Comparison of ENCODE assay signal across 10 cellular contexts in the genomic region with DNA sequence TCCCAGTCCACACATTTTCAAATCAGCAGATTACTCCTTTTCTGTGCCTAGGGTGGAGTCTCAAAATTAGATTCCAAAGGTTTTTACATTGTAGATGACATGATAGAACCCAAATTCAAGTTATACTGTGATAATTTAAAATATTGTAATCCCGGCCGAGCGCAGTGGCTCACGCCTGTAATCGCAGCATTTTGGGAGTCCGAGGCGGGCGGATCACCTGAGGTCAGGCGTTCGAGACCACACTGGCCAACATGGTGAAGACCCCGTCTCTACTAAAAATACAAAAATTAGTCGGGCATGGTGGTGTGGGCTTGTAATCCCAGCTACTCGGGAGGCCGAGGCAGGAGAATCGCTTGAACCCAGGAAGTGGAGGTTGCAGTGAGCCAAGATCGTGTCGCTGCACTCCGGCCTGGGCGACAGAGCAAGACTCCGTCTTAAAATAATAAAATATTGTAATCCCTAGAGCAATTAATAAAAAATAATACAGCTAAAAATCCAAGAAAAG. TPM values are rescaled to one million over a fixed set of nuclear protein-coding genes. Genes with fewer than 3 reads are reported as not detected.
DNase-seq lines count a peak whose midpoint lies in the region; ATAC-seq and TF ChIP-seq lines count a peak whose summit lies in the region.
"Had no signal": no experiment of that assay in that cellular context is flagged by ENCODE, and none has a peak within 500 bp of the region (broad histone marks: within the 10 kb centered on the region; RNA-seq: fewer than 3 reads in every experiment).

No MANE protein-coding gene starts in this region.

- H3K27ac Mint-ChIP-seq in H9: no peak overlapping the region
- no peak overlapping the region for H3K27ac Mint-ChIP-seq in activated CD8-positive, alpha-beta T cell treated with anti-CD3 and anti-CD28 coated beads for 36 hours

- H3K4me3 ChIP-seq in iPS-15b (ENCODE audit: low read depth, low read length) (peak overlapping the region; percentile 63), smooth muscle cell (peak overlapping the region; percentile 95), ascending aorta (no peak overlapping the region)

- H4K5ac ChIP-seq in H9 (ENCODE audit: insufficient read length, low read depth, low read length): no peak overlapping the region

- H2AFZ ChIP-seq in H9 (ENCODE audit: low read length): no peak overlapping the region
- H2AFZ ChIP-seq in smooth muscle cell (ENCODE audit: low read depth): peak overlapping the region; percentile 88

- H2BK5ac ChIP-seq in H9 (ENCODE audit: insufficient read length, low read length): no peak overlapping the region

- no peak overlapping the region for H2BK20ac ChIP-seq in H9 (ENCODE audit: low read depth, low read length, poor library complexity, severe bottlenecking)

- H3K18ac ChIP-seq in H9 (ENCODE audit: insufficient read length, low read depth, low read length): no peak overlapping the region

- H2BK120ac ChIP-seq in H9 (ENCODE audit: low read depth, low read length, poor library complexity, severe bottlenecking): no peak overlapping the region

- H3K4me2 ChIP-seq in H9 (ENCODE audit: insufficient read depth, insufficient read length, low read length) (peak overlapping the region; percentile 48), smooth muscle cell (peak overlapping the region; percentile 88)

- no peak overlapping the region for H4K91ac ChIP-seq in H9 (ENCODE audit: insufficient read length, low read depth, low read length)

- no CpG with 5 or more reads among the region's 20 CpGs for WGBS in H9 (ENCODE audit: extremely low coverage, insufficient read length, low lambda C conversion rate)
- 96% methylated on average over 20 of the region's 20 CpGs for WGBS in smooth muscle cell (ENCODE audit: low lambda C conversion rate)

- no peaks in the 10 kb centered on the region for H3F3A ChIP-seq in smooth muscle cell (ENCODE audit: low read depth)

- H4K8ac ChIP-seq in H9 (replicated peaks; ENCODE audit: insufficient read length, low read depth, low read length): no peak overlapping the region

- no peak overlapping the region for H3K27ac ChIP-seq in H9 (ENCODE audit: insufficient read length, low read depth, low read length)
- H3K27ac ChIP-seq in smooth muscle cell (ENCODE audit: low read depth): peak overlapping the region; percentile 86
- H3K27ac ChIP-seq in ascending aorta: no peak overlapping the region

- H3K36me3 Mint-ChIP-seq in H9 (ENCODE audit: insufficient read depth in 1 of 3, low read depth in 3 of 3): peaks cover 0 to 7% (median 0%) of the 10 kb centered on the region in 3 experiments; a peak in 2 of 7 replicates
- no peaks in the 10 kb centered on the region for H3K36me3 Mint-ChIP-seq in activated CD8-positive, alpha-beta T cell treated with anti-CD3 and anti-CD28 coated beads for 36 hours (ENCODE audit: low read depth)

- peaks cover 14% of the 10 kb centered on the region for H3K23me2 ChIP-seq in H9 (ENCODE audit: insufficient read length, low read depth, low read length, poor library complexity, severe bottlenecking)

- H2BK15ac ChIP-seq in H9 (ENCODE audit: low read depth, low read length): no peak overlapping the region

- H3K14ac ChIP-seq in H9 (ENCODE audit: insufficient read depth, low read length): no peak overlapping the region

- H3K36me3 ChIP-seq in iPS-15b (ENCODE audit: control insufficient read depth, insufficient read depth, low read length) (no peaks in the 10 kb centered on the region), smooth muscle cell (ENCODE audit: low read depth) (no peaks in the 10 kb centered on the region), ascending aorta (no peaks in the 10 kb centered on the region)
- H3K36me3 ChIP-seq: uterus had no signal

- TF ChIP-seq CTCF in H9 (conservative IDR thresholded peaks at IDR 0.05) (no peak), smooth muscle cell (IDR thresholded peaks at IDR 0.05; ENCODE audit: borderline replicate concordance, insufficient read depth, poor library complexity, severe bottlenecking) (no peak), ascending aorta (IDR thresholded peaks at IDR 0.05) (no peak)
- TF ChIP-seq CTCF in activated CD8-positive, alpha-beta T cell treated with anti-CD3 and anti-CD28 coated beads for 36 hours (IDR thresholded peaks at IDR 0.05): no peak

- intact Hi-C loops in activated CD8-positive, alpha-beta T cell treated with anti-CD3 and anti-CD28 coated beads for 36 hours (cut with micrococcal nuclease): no loop called here
- intact Hi-C loops in ascending aorta (cut with DNase I): loop anchor here (2.0 to 5.0 kb wide), 3 partner anchors 19 to 51 kb away; no protein-coding TSS in a partner anchor

- no peak for DNase-seq in H9
- DNase-seq in activated CD8-positive, alpha-beta T cell treated with anti-CD3 and anti-CD28 coated beads for 36 hours: no peak
- no peak for DNase-seq in smooth muscle cell (lab: John Stamatoyannopoulos, UW; ENCODE audit: unreplicated experiment)
- DNase-seq in AG08395 (ENCODE audit: low spot score): no peak
- DNase-seq in SK-N-DZ (ENCODE audit: low spot score): no peak
- DNase-seq in ascending aorta (ENCODE audit: low spot score in 2 of 2): no peak
- DNase-seq: kidney, T1000 had no signal

- H3K4me3 Mint-ChIP-seq in H9: peak overlapping the region; percentile 75 to 87
- peak overlapping the region; percentile 62 for H3K4me3 Mint-ChIP-seq in activated CD8-positive, alpha-beta T cell treated with anti-CD3 and anti-CD28 coated beads for 36 hours

- H2AK5ac ChIP-seq in H9 (ENCODE audit: insufficient read length, low read length): no peak overlapping the region

- no peak overlapping the region for H3K23ac ChIP-seq in H9 (ENCODE audit: insufficient read length, low read depth, low read length)

- peaks cover 2% of the 10 kb centered on the region; the same call in 1 of the 2 replicates for H3K79me2 ChIP-seq in H9 (ENCODE audit: insufficient read depth, low read length)
- peaks cover 35% of the 10 kb centered on the region for H3K79me2 ChIP-seq in smooth muscle cell (ENCODE audit: low read depth)

- no peak overlapping the region for H3K56ac ChIP-seq in H9 (ENCODE audit: insufficient read length, low read depth, low read length)

- H2BK12ac ChIP-seq in H9 (ENCODE audit: insufficient read length, low read depth, low read length): no peak overlapping the region

- H3K27me3 Mint-ChIP-seq in H9 (ENCODE audit: low read depth): peaks cover 49% of the 10 kb centered on the region
- peaks cover 12% of the 10 kb centered on the region for H3K27me3 Mint-ChIP-seq in activated CD8-positive, alpha-beta T cell treated with anti-CD3 and anti-CD28 coated beads for 36 hours

- no peak overlapping the region for H3T11ph ChIP-seq in H9 (ENCODE audit: low read length)

- peaks cover 8 to 13% of the 10 kb centered on the region in 2 experiments for H3K4me1 Mint-ChIP-seq in H9
- H3K4me1 Mint-ChIP-seq in activated CD8-positive, alpha-beta T cell treated with anti-CD3 and anti-CD28 coated beads for 36 hours (ENCODE audit: low read depth): peaks cover 4% of the 10 kb centered on the region

- H4K20me1 ChIP-seq in H9 (ENCODE audit: control insufficient read depth, insufficient read depth, insufficient read length): no peaks in the 10 kb centered on the region
- H4K20me1 ChIP-seq in smooth muscle cell (ENCODE audit: low read depth): peaks cover 33% of the 10 kb centered on the region

- H3K27me3 ChIP-seq in H9 (ENCODE audit: insufficient read depth, low read length): peaks cover 6% of the 10 kb centered on the region; the same call in 1 of the 2 replicates
- peaks cover 22% of the 10 kb centered on the region for H3K27me3 ChIP-seq in iPS-15b (ENCODE audit: control insufficient read depth, insufficient read depth, low read length)
- no peaks in the 10 kb centered on the region for H3K27me3 ChIP-seq in smooth muscle cell (ENCODE audit: low read depth)
- no peaks in the 10 kb centered on the region for H3K27me3 ChIP-seq in ascending aorta
- H3K27me3 ChIP-seq: uterus had no signal

- CTCF ChIA-PET in activated CD8-positive, alpha-beta T cell treated with anti-CD3 and anti-CD28 coated beads for 36 hours (lab: Charles Lee): interaction anchor here (0.6 kb wide), 1 partner anchor 57 kb away, joined by 3 read pairs; no protein-coding TSS in a partner anchor

- POLR2A ChIA-PET in activated CD8-positive, alpha-beta T cell treated with anti-CD3 and anti-CD28 coated beads for 36 hours (lab: Charles Lee): no interaction called here

- no peaks in the 10 kb centered on the region for H3K9me3 ChIP-seq in H9 (ENCODE audit: control insufficient read depth, low read depth, low read length)
- no peaks in the 10 kb centered on the region for H3K9me3 ChIP-seq in iPS-15b (ENCODE audit: control insufficient read depth, insufficient read depth, low read length)
- H3K9me3 ChIP-seq in smooth muscle cell (replicated peaks; ENCODE audit: low read depth): no peaks in the 10 kb centered on the region
- H3K9me3 ChIP-seq in ascending aorta: no peaks in the 10 kb centered on the region
- H3K9me3 ChIP-seq: uterus had no signal

- H3K9ac ChIP-seq in H9 (ENCODE audit: extremely low read depth, insufficient read length, low read length) (no peak overlapping the region), iPS-15b (ENCODE audit: low read depth, low read length) (peak overlapping the region; percentile 8), smooth muscle cell (ENCODE audit: low read depth) (peak overlapping the region; percentile 89)

- H3K79me1 ChIP-seq in H9 (ENCODE audit: insufficient read depth, low read depth, low read length, poor library complexity, severe bottlenecking): peaks cover 2% of the 10 kb centered on the region

- ATAC-seq in activated CD8-positive, alpha-beta T cell treated with anti-CD3 and anti-CD28 coated beads for 36 hours: no peak

- H3K4me1 ChIP-seq in H9 (ENCODE audit: insufficient read depth, low read length) (0 out of 2 replicates have a peak, but pooled peaks cover 2% of the 10 kb centered on the region), iPS-15b (ENCODE audit: control insufficient read depth, insufficient read depth, low read length) (peaks cover 2% of the 10 kb centered on the region), smooth muscle cell (ENCODE audit: low read depth) (peaks cover 10% of the 10 kb centered on the region), ascending aorta (no peaks in the 10 kb centered on the region)
- H3K4me1 ChIP-seq: uterus had no signal

- H3K9me3 Mint-ChIP-seq in H9: peaks cover 0 to 2% of the 10 kb centered on the region in 2 experiments; a peak in 2 of 5 replicates
- no peaks in the 10 kb centered on the region for H3K9me3 Mint-ChIP-seq in activated CD8-positive, alpha-beta T cell treated with anti-CD3 and anti-CD28 coated beads for 36 hours

- H3K4ac ChIP-seq in H9 (ENCODE audit: low read depth, low read length): no peak overlapping the region

RNA-seq across cellular contexts. Expression of a gene that starts 1.2 kb away (rescaled TPM):
- total RNA-seq in H9 (2021) (67.5 and 71.2 TPM in 2 replicates), smooth muscle cell (65.2 and 86.2 TPM in 2 replicates), ascending aorta (94.7 TPM)
- total RNA-seq in activated CD8-positive, alpha-beta T cell treated with anti-CD3 and anti-CD28 coated beads for 36 hours: 10 to 100 TPM; 10.4 to 11.6 TPM
- polyA plus RNA-seq in smooth muscle cell: 67.6 and 69.6 TPM in 2 replicates
- polyA plus RNA-seq in SK-N-DZ (2014; cell fraction: cytosol; rRNA removed): 70.3 and 81.9 TPM in 2 replicates
- polyA plus RNA-seq in SK-N-DZ (2014; cell fraction: nucleus; rRNA removed): 67.9 and 92.8 TPM in 2 replicates

RNA-seq across cellular contexts. Expression of a gene that starts 58.0 kb away (rescaled TPM):
- total RNA-seq in H9 (2021) (14.7 and 15.3 TPM in 2 replicates), smooth muscle cell (13.9 and 17.2 TPM in 2 replicates), ascending aorta (17.1 TPM)
- total RNA-seq in activated CD8-positive, alpha-beta T cell treated with anti-CD3 and anti-CD28 coated beads for 36 hours: 10 to 100 TPM; 19.2 to 22.0 TPM
- 7.9 and 8.8 TPM in 2 replicates for polyA plus RNA-seq in smooth muscle cell
- polyA plus RNA-seq in SK-N-DZ (2014; cell fraction: cytosol; rRNA removed): 26.8 and 34.1 TPM in 2 replicates
- polyA plus RNA-seq in SK-N-DZ (2014; cell fraction: nucleus; rRNA removed): 37.2 and 38.8 TPM in 2 replicates

Comparison
In these comparisons a context has a peak if more than half of its experiments do, and no peak if none do; other contexts are left out.
1. H3K4me3 ChIP-seq: peak in iPS-15b (single experiment) and smooth muscle cell (single experiment); none in ascending aorta (0 of 2).